Comparison of ENCODE assay signal across 1 cellular context in the genomic region with DNA sequence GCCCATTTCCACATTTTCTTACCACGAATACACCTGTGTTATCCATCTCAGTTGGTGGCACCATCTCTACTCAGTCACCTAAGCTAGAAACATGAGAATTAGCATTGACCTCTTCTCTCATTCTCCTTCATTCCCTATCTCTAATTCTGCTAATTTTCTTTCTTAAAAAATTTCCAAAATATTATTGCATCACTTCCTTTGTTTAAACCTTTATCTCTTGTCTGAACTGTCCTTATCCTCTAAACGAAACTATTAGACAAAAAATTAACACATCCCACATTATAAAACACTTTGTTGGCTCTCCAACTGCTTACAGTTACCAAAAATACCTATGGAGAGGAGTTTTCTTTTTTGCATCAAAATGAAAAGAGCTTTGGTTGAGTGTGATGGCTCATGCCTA.
TF ChIP-seq lines count a peak whose summit lies in the region.

No MANE protein-coding gene starts in this region.

TF ChIP-seq in K562, 482 proteins besides CTCF, POLR2A, EP300 and RAD21 (continued from another document):
- TF ChIP-seq, protein P1, sequence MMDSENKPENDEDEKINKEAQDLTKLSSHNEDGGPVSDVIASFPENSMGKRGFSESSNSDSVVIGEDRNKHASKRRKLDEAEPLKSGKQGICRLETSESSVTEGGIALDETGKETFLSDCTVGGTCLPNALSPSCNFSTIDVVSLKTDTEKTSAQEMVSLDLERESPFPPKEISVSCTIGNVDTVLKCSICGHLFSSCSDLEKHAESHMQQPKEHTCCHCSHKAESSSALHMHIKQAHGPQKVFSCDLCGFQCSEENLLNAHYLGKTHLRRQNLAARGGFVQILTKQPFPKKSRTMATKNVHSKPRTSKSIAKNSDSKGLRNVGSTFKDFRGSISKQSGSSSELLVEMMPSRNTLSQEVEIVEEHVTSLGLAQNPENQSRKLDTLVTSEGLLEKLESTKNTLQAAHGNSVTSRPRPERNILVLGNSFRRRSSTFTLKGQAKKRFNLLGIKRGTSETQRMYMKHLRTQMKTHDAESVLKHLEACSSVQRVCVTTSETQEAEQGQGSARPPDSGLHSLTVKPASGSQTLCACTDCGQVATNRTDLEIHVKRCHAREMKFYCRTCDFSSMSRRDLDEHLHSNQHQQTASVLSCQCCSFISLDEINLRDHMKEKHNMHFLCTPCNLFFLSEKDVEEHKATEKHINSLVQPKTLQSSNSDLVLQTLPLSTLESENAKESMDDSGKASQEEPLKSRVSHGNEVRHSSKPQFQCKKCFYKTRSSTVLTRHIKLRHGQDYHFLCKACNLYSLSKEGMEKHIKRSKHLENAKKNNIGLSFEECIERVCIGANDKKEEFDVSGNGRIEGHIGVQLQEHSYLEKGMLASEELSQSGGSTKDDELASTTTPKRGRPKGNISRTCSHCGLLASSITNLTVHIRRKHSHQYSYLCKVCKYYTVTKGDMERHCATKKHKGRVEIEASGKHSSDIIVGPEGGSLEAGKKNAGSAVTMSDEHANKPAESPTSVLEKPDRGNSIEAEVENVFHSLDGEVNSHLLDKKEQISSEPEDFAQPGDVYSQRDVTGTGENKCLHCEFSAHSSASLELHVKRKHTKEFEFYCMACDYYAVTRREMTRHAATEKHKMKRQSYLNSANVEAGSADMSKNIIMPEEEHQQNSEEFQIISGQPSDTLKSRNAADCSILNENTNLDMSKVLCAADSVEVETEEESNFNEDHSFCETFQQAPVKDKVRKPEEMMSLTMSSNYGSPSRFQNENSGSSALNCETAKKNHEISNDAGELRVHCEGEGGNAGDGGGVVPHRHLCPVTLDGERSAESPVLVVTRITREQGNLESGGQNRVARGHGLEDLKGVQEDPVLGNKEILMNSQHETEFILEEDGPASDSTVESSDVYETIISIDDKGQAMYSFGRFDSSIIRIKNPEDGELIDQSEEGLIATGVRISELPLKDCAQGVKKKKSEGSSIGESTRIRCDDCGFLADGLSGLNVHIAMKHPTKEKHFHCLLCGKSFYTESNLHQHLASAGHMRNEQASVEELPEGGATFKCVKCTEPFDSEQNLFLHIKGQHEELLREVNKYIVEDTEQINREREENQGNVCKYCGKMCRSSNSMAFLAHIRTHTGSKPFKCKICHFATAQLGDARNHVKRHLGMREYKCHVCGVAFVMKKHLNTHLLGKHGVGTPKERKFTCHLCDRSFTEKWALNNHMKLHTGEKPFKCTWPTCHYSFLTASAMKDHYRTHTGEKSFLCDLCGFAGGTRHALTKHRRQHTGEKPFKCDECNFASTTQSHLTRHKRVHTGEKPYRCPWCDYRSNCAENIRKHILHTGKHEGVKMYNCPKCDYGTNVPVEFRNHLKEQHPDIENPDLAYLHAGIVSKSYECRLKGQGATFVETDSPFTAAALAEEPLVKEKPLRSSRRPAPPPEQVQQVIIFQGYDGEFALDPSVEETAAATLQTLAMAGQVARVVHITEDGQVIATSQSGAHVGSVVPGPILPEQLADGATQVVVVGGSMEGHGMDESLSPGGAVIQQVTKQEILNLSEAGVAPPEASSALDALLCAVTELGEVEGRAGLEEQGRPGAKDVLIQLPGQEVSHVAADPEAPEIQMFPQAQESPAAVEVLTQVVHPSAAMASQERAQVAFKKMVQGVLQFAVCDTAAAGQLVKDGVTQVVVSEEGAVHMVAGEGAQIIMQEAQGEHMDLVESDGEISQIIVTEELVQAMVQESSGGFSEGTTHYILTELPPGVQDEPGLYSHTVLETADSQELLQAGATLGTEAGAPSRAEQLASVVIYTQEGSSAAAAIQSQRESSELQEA (IDR thresholded peaks at IDR 0.05; ENCODE audit: low read depth), result no peak
